ENCODE assay signal across 13 cellular contexts in the genomic region with DNA sequence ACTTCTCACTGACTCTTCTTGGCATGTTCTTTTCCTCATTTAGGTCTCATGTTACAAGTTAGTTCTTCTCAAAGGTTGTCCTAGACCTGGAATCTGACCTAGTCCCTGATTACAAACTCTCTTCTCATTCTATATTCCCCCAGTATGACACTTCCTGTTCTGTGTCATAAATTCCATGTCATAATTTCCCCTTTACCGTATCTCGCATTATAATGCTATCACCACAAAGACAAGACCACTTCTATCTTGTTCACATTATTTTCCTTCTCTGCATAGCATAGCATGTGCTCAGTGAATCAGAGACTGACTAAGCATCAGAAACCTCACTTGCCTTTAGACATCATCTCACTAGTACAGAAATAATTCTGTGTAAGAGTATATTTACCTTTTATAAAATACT.
A peak's percentile ranks its signal among the peaks of the same experiment; 100 is the strongest.
DNase-seq lines count a peak whose midpoint lies in the region; ATAC-seq, FAIRE-seq and TF ChIP-seq lines count a peak whose summit lies in the region.
"Had no signal": no experiment of that assay in that cellular context is flagged by ENCODE, and none has a peak within 500 bp of the region (broad histone marks: within the 10 kb centered on the region; RNA-seq: fewer than 3 reads in every experiment).

No MANE protein-coding gene starts in this region.

- H3K4me3 ChIP-seq in skeletal muscle cell (ENCODE audit: low read depth, low read length) (no peak overlapping the region), right lobe of liver (no peak overlapping the region)
- H3K4me3 ChIP-seq: esophagus muscularis mucosa had no signal

- H3K27me3 ChIP-seq in right lobe of liver: no peaks in the 10 kb centered on the region
- H3K27me3 ChIP-seq: esophagus muscularis mucosa had no signal

- intact Hi-C loops in right lobe of liver (cut with DNase I): no loop called here

- FAIRE-seq in H54 (lab: Jason Lieb, UNC): peak; percentile 95
- FAIRE-seq: kidney had no signal

- TF ChIP-seq POLR2A in H54 (IDR thresholded peaks at IDR 0.05; ENCODE audit: low read depth, low read length): no peak
- TF ChIP-seq POLR2A in right lobe of liver (IDR thresholded peaks at IDR 0.05): no peak

- no peak for TF ChIP-seq CTCF in right lobe of liver (IDR thresholded peaks at IDR 0.05)

- no peaks in the 10 kb centered on the region for H3K4me1 ChIP-seq in right lobe of liver

- H3K9me3 ChIP-seq in right lobe of liver: no peaks in the 10 kb centered on the region
- H3K9me3 ChIP-seq: esophagus muscularis mucosa had no signal

- WGBS in right lobe of liver (ENCODE audit: insufficient coverage, low coverage, low lambda C conversion rate, missing lambda C conversion rate): 55% methylated on average over 2 of the region's 2 CpGs

- no peaks in the 10 kb centered on the region for H3K36me3 ChIP-seq in right lobe of liver
- H3K36me3 ChIP-seq: esophagus muscularis mucosa had no signal

- no peak for ATAC-seq in right lobe of liver

- no peak overlapping the region for H3K27ac ChIP-seq in right lobe of liver
- H3K27ac ChIP-seq: esophagus muscularis mucosa had no signal

- DNase-seq in H54 (ENCODE audit: insufficient read length, low spot score) (peak; percentile 46), RPMI7951 (ENCODE audit: low read depth) (peak; percentile 34), dedifferentiated amniotic fluid mesenchymal stem cell (ENCODE audit: extremely low spot score) (peak; percentile 28), skeletal muscle cell (ENCODE audit: low read depth) (peak; percentile 45), 8988T (no peak), retina (no peak), right lobe of liver (no peak)
- DNase-seq: kidney, NCI-H1417 treated with DMSO at 0.1 percent for 48 hours, NCI-H82, nephron progenitor cell, T-helper 1 cell had no signal

Comparison
In these comparisons a context has a peak if more than half of its experiments do, and no peak if none do; other contexts are left out.
1. DNase-seq: peak in H54 (single experiment), RPMI7951 (single experiment), dedifferentiated amniotic fluid mesenchymal stem cell (single experiment) and skeletal muscle cell (single experiment); none in 8988T (single experiment), retina (single experiment) and right lobe of liver (0 of 3).